Comparison of ENCODE assay signal across 8 cellular contexts in genomic region chr15:37636736-37637135, GRCh38.
"Had no signal": no experiment of that assay in that cellular context is flagged by ENCODE, and none has a peak within 500 bp of the region (broad histone marks: within the 10 kb centered on the region; RNA-seq: fewer than 3 reads in every experiment).

No MANE protein-coding gene starts in this region.

- H3K4me3 ChIP-seq: GM23338 had no signal

- H3K4me2 ChIP-seq: GM23338, KMS-11 had no signal

- H3K27ac ChIP-seq: KMS-11 had no signal

- FAIRE-seq: H1, H54, HTR-8/SVneo had no signal

- ATAC-seq: GM23338 had no signal

- DNase-seq: H9, HCEC 1CT, KBM-7 had no signal

- H3K9ac ChIP-seq: KMS-11 had no signal

- H2AFZ ChIP-seq: GM23338 had no signal
